ENCODE assay signal across 9 cellular contexts in genomic region chr1:229070168-229070567, GRCh38.
DNase-seq lines count a peak whose midpoint lies in the region; ATAC-seq and TF ChIP-seq lines count a peak whose summit lies in the region.
"Had no signal": no experiment of that assay in that cellular context is flagged by ENCODE, and none has a peak within 500 bp of the region (broad histone marks: within the 10 kb centered on the region; RNA-seq: fewer than 3 reads in every experiment).

No MANE protein-coding gene starts in this region.

- BruUV-seq in A673 (replicated peaks; lab: Mats Ljungman, UMichigan) = no TSS peak

- no peaks in the 10 kb centered on the region for H3K4me1 ChIP-seq in A673 (ENCODE audit: insufficient read depth, low read length, poor library complexity, severe bottlenecking)
- H3K4me1 ChIP-seq in left lung = peaks cover 9 to 59% of the 10 kb centered on the region in 2 donors

- intact Hi-C loops in A673 (cut with micrococcal nuclease; ENCODE audit: unreplicated experiment) = no loop called here
- intact Hi-C loops in left lung (cut with DNase I) = no loop called here

- H3K36me3 ChIP-seq in A673 (ENCODE audit: insufficient read depth, low read length, poor library complexity, severe bottlenecking) = no peaks in the 10 kb centered on the region
- no peaks in the 10 kb centered on the region for H3K36me3 ChIP-seq in left lung

- CTCF ChIA-PET in A673 (lab: Charles Lee) = no interaction called here

- DNase-seq in A673 (ENCODE audit: low spot score) (peak; percentile 35), NCI-H1092 treated with DMSO at 0.1 percent for 48 hours (lab: John Stamatoyannopoulos, UW) (peak; percentile 96), astrocyte of the spinal cord (ENCODE audit: low read depth, low spot score) (peak; percentile 47), left lung (peak; percentile 92 to 93)
- DNase-seq in activated naive CD8-positive, alpha-beta T cell treated with anti-CD3 and anti-CD28 coated beads, Interleukin-2, amount 50 U/mL, for 24 hours = no peak
- DNase-seq in stimulated activated naive B cell treated with anti-CD40 and anti-IgM and Interleukin-4, amounts not matched to agents 10 μg/mL and 1 μg/mL and 100 μg/mL, for 72 hours = no peak
- no peak for DNase-seq in activated CD4-positive, alpha-beta T cell treated with anti-CD3 and anti-CD28 coated beads, Interleukin-2, amount 50 U/mL, for 48 hours

- no peak overlapping the region for H3K27ac Mint-ChIP-seq in activated naive CD8-positive, alpha-beta T cell treated with anti-CD3 and anti-CD28 coated beads, Interleukin-2, amount 50 U/mL, for 24 hours
- H3K27ac Mint-ChIP-seq in stimulated activated naive B cell treated with anti-CD40 and anti-IgM and Interleukin-4, amounts not matched to agents 10 μg/mL and 1 μg/mL and 100 μg/mL, for 72 hours = no peak overlapping the region
- H3K27ac Mint-ChIP-seq: memory B cell had no signal

- TF ChIP-seq CTCF in A673 (conservative IDR thresholded peaks at IDR 0.05; ENCODE audit: low read depth, low read length) (no peak), astrocyte of the spinal cord (IDR thresholded peaks at IDR 0.05; ENCODE audit: low read depth, low read length) (no peak), left lung (IDR thresholded peaks at IDR 0.05) (no peak)

- H3K9me3 ChIP-seq in A673 (ENCODE audit: low read depth, low read length, poor library complexity, severe bottlenecking) (no peaks in the 10 kb centered on the region), left lung (no peaks in the 10 kb centered on the region)

- in situ Hi-C loops in astrocyte of the spinal cord (cut with HindIII; ENCODE audit: low sequenced_read_pairs) = no loop called here

- POLR2A ChIA-PET in A673 (lab: Charles Lee; ENCODE audit: low non-redundant PET) = no interaction called here

- H3K27me3 Mint-ChIP-seq in activated naive CD8-positive, alpha-beta T cell treated with anti-CD3 and anti-CD28 coated beads, Interleukin-2, amount 50 U/mL, for 24 hours = no peaks in the 10 kb centered on the region
- peaks cover 7 to 12% of the 10 kb centered on the region in 2 donors for H3K27me3 Mint-ChIP-seq in stimulated activated naive B cell treated with anti-CD40 and anti-IgM and Interleukin-4, amounts not matched to agents 10 μg/mL and 1 μg/mL and 100 μg/mL, for 72 hours

- H3K27me3 ChIP-seq in A673 (replicated peaks; ENCODE audit: insufficient read depth, low read depth, low read length, poor library complexity) (no peaks in the 10 kb centered on the region), left lung (no peaks in the 10 kb centered on the region)

- H3K36me3 Mint-ChIP-seq in activated naive CD8-positive, alpha-beta T cell treated with anti-CD3 and anti-CD28 coated beads, Interleukin-2, amount 50 U/mL, for 24 hours (ENCODE audit: low read depth) = no peaks in the 10 kb centered on the region
- H3K36me3 Mint-ChIP-seq in stimulated activated naive B cell treated with anti-CD40 and anti-IgM and Interleukin-4, amounts not matched to agents 10 μg/mL and 1 μg/mL and 100 μg/mL, for 72 hours = no peaks in the 10 kb centered on the region
- H3K36me3 Mint-ChIP-seq: memory B cell had no signal

- no peaks in the 10 kb centered on the region for H3K9me3 Mint-ChIP-seq in activated naive CD8-positive, alpha-beta T cell treated with anti-CD3 and anti-CD28 coated beads, Interleukin-2, amount 50 U/mL, for 24 hours
- H3K9me3 Mint-ChIP-seq in stimulated activated naive B cell treated with anti-CD40 and anti-IgM and Interleukin-4, amounts not matched to agents 10 μg/mL and 1 μg/mL and 100 μg/mL, for 72 hours = no peaks in the 10 kb centered on the region

- no peak overlapping the region for H3K4me3 ChIP-seq in A673 (ENCODE audit: low read depth, low read length, poor library complexity, severe bottlenecking)
- H3K4me3 ChIP-seq in astrocyte of the spinal cord (ENCODE audit: low read depth, low read length) = no peak overlapping the region
- no peak overlapping the region for H3K4me3 ChIP-seq in left lung

- H3K4me1 Mint-ChIP-seq in activated naive CD8-positive, alpha-beta T cell treated with anti-CD3 and anti-CD28 coated beads, Interleukin-2, amount 50 U/mL, for 24 hours = peaks cover 15% of the 10 kb centered on the region
- H3K4me1 Mint-ChIP-seq in stimulated activated naive B cell treated with anti-CD40 and anti-IgM and Interleukin-4, amounts not matched to agents 10 μg/mL and 1 μg/mL and 100 μg/mL, for 72 hours = peaks cover 6 to 10% of the 10 kb centered on the region in 2 donors

- H3K27ac ChIP-seq in A673 (ENCODE audit: low read depth, low read length, poor library complexity, severe bottlenecking) (no peak overlapping the region), left lung (peak overlapping the region; percentile 54 to 79)

- peak; percentile 91 for ATAC-seq in left lung
- ATAC-seq in HG02938 (IDR thresholded peaks at IDR 0.05; ENCODE audit: unreplicated experiment) = no peak
- no peak for ATAC-seq in activated naive CD8-positive, alpha-beta T cell treated with anti-CD3 and anti-CD28 coated beads, Interleukin-2, amount 50 U/mL, for 24 hours
- no peak for ATAC-seq in stimulated activated naive B cell treated with anti-CD40 and anti-IgM and Interleukin-4, amounts not matched to agents 10 μg/mL and 1 μg/mL and 100 μg/mL, for 72 hours (replicated peaks)

- H3K4me3 Mint-ChIP-seq in activated naive CD8-positive, alpha-beta T cell treated with anti-CD3 and anti-CD28 coated beads, Interleukin-2, amount 50 U/mL, for 24 hours = no peak overlapping the region
- no peak overlapping the region for H3K4me3 Mint-ChIP-seq in stimulated activated naive B cell treated with anti-CD40 and anti-IgM and Interleukin-4, amounts not matched to agents 10 μg/mL and 1 μg/mL and 100 μg/mL, for 72 hours
- H3K4me3 Mint-ChIP-seq: memory B cell had no signal

Comparison
In these comparisons a context has a peak if more than half of its experiments do, and no peak if none do; other contexts are left out.
1. DNase-seq: peak in A673 (single experiment), NCI-H1092 treated with DMSO at 0.1 percent for 48 hours (single experiment), astrocyte of the spinal cord (single experiment) and left lung (2 of 2); none in activated naive CD8-positive, alpha-beta T cell treated with anti-CD3 and anti-CD28 coated beads, Interleukin-2, amount 50 U/mL, for 24 hours (single experiment), stimulated activated naive B cell treated with anti-CD40 and anti-IgM and Interleukin-4, amounts not matched to agents 10 μg/mL and 1 μg/mL and 100 μg/mL, for 72 hours (single experiment) and activated CD4-positive, alpha-beta T cell treated with anti-CD3 and anti-CD28 coated beads, Interleukin-2, amount 50 U/mL, for 48 hours (0 of 2).